9 cellular contexts compared by ENCODE assay signal in genomic region chr7:100120518-100121085, GRCh38. TPM values are rescaled to one million over a fixed set of nuclear protein-coding genes. Genes with fewer than 3 reads are reported as not detected.
DNase-seq lines count a peak whose midpoint lies in the region; ATAC-seq and TF ChIP-seq lines count a peak whose summit lies in the region.
"Had no signal": no experiment of that assay in that cellular context is flagged by ENCODE, and none has a peak within 500 bp of the region (broad histone marks: within the 10 kb centered on the region; RNA-seq: fewer than 3 reads in every experiment).

No MANE protein-coding gene starts in this region.

- H3K27me3 ChIP-seq in DOHH2 (ENCODE audit: control insufficient read depth, low read length), result no peaks in the 10 kb centered on the region
- no peaks in the 10 kb centered on the region for H3K27me3 ChIP-seq in esophagus (ENCODE audit: control insufficient read depth in 1 of 2, insufficient read depth in 2 of 2, low read length in 2 of 2)
- no peaks in the 10 kb centered on the region for H3K27me3 ChIP-seq in psoas muscle (ENCODE audit: insufficient read depth in 3 of 3, low read length in 2 of 3)

- H3K9me2 ChIP-seq in DOHH2 (replicated peaks; ENCODE audit: control insufficient read depth, low read length), result no peaks in the 10 kb centered on the region

- peaks cover 18% of the 10 kb centered on the region for H3F3A ChIP-seq in DOHH2 (ENCODE audit: control insufficient read depth, insufficient read depth)

- 45 to 53% methylated on average over 4 of the region's 4 CpGs for WGBS in esophagus, 2 donors
- 41 to 56% (median 44%) methylated on average over 4 of the region's 4 CpGs for WGBS in psoas muscle, 3 donors

- peak overlapping the region; percentile 82 for H3K4me3 ChIP-seq in DOHH2 (ENCODE audit: low read length)
- peak overlapping the region in 1 of 2 donors; percentile 89 for H3K4me3 ChIP-seq in esophagus (ENCODE audit: low read depth in 1 of 2, low read length in 2 of 2)
- H3K4me3 ChIP-seq in psoas muscle, result peak overlapping the region; percentile 84

- ATAC-seq in psoas muscle, result no peak
- ATAC-seq in GM21447 (IDR thresholded peaks at IDR 0.05; ENCODE audit: unreplicated experiment), result no peak

- H3K4me2 ChIP-seq in DOHH2 (ENCODE audit: low read length), result peak overlapping the region; percentile 67

- no peaks in the 10 kb centered on the region for H4K20me1 ChIP-seq in DOHH2 (ENCODE audit: control insufficient read depth, insufficient read depth, low read depth, low read length)

- H3K4me1 ChIP-seq in DOHH2 (ENCODE audit: control insufficient read depth, low read length), result peaks cover 37% of the 10 kb centered on the region
- H3K4me1 ChIP-seq in esophagus (ENCODE audit: control insufficient read depth in 2 of 2, insufficient read depth in 2 of 2, low read length in 1 of 2), result peaks cover 0 to 2% of the 10 kb centered on the region in 2 donors
- peaks cover 19% of the 10 kb centered on the region for H3K4me1 ChIP-seq in psoas muscle

- TF ChIP-seq CTCF in DOHH2 (IDR thresholded peaks at IDR 0.05; ENCODE audit: low read depth, low read length, poor library complexity, severe bottlenecking) (no peak), RWPE1 (conservative IDR thresholded peaks at IDR 0.05; ENCODE audit: low read depth) (no peak), psoas muscle (IDR thresholded peaks at IDR 0.05) (no peak)

- intact Hi-C loops in psoas muscle (cut with DNase I), result no loop called here

- H3K27ac ChIP-seq in DOHH2 (ENCODE audit: low read depth, low read length), result peak overlapping the region; percentile 62
- H3K27ac ChIP-seq in RWPE1, result peak overlapping the region; percentile 88
- H3K27ac ChIP-seq in esophagus (ENCODE audit: low read depth in 2 of 2, low read length in 1 of 2), result peak overlapping the region; percentile 88 to 91
- peak overlapping the region; percentile 91 for H3K27ac ChIP-seq in psoas muscle

- POLR2A ChIA-PET in RWPE1 (lab: Yijun Ruan, JAX; ENCODE audit: low non-redundant PET), result no interaction called here

- CTCF ChIA-PET in RWPE1 (lab: Yijun Ruan, JAX), result no interaction called here

- peaks cover 54% of the 10 kb centered on the region for H3K79me2 ChIP-seq in DOHH2 (ENCODE audit: control insufficient read depth, low read length)

- no peak for DNase-seq in RWPE1 (ENCODE audit: low spot score)
- DNase-seq in psoas muscle, result no peak
- no peak for DNase-seq in NCI-H524 (lab: John Stamatoyannopoulos, UW)
- no peak for DNase-seq in NOMO-1 treated with dmso at 0.1 percent for 144 hours (lab: John Stamatoyannopoulos, UW; ENCODE audit: unreplicated experiment)
- no peak for DNase-seq in activated effector memory CD4-positive, alpha-beta T cell treated with anti-CD3 and anti-CD28 coated beads, Interleukin-2, amount 50 U/mL, for 16 hours
- DNase-seq: foreskin melanocyte had no signal

- H3K36me3 ChIP-seq in DOHH2 (ENCODE audit: control insufficient read depth, low read length) (peaks cover 27% of the 10 kb centered on the region), esophagus (ENCODE audit: control insufficient read depth in 2 of 2, insufficient read depth in 2 of 2, low read length in 1 of 2) (no peaks in the 10 kb centered on the region), psoas muscle (ENCODE audit: insufficient read depth in 1 of 2, low read depth in 1 of 2) (peaks cover 0 to 5% of the 10 kb centered on the region in 2 donors)

- no peaks in the 10 kb centered on the region for H3K9me3 ChIP-seq in DOHH2 (ENCODE audit: control insufficient read depth, insufficient read depth, low read length)
- H3K9me3 ChIP-seq in esophagus (ENCODE audit: control insufficient read depth in 2 of 2, insufficient read depth in 1 of 2, low read depth in 1 of 2, low read length in 1 of 2), result no peaks in the 10 kb centered on the region
- H3K9me3 ChIP-seq in psoas muscle, result no peaks in the 10 kb centered on the region

RNA-seq across cellular contexts. Expression of gene CNPY4, which starts 1.2 kb away (rescaled TPM):
- polyA plus RNA-seq in esophagus (1 to 10 TPM; 5.5 to 5.8 TPM), psoas muscle (1 to 10 TPM; 2.9 to 7.0 (median 4.4) TPM)
- total RNA-seq in psoas muscle, result 1 to 10 TPM; 2.2 to 3.9 (median 2.5) TPM

RNA-seq across cellular contexts. Expression of gene TAF6, which starts 1.4 kb away (rescaled TPM):
- 10 to 100 TPM; 23.3 to 29.6 TPM for polyA plus RNA-seq in esophagus
- 10 to 100 TPM; 26.8 to 40.5 (median 31.7) TPM for total RNA-seq in psoas muscle
- polyA plus RNA-seq in psoas muscle, result 10 to 100 TPM; 31.4 to 58.4 (median 34.8) TPM

RNA-seq across cellular contexts. Expression of gene MBLAC1, which starts 6.2 kb away (rescaled TPM):
- polyA plus RNA-seq in esophagus (1 to 10 TPM; 2.7 to 3.7 TPM), psoas muscle (1 to 10 TPM; 1.8 to 3.8 (median 2.7) TPM)
- total RNA-seq in psoas muscle, result 1 to 10 TPM in 3 of 4 donors, under 1 TPM in 1; 0.91 to 2.6 (median 1.7) TPM

RNA-seq across cellular contexts. Expression of gene AP4M1, which starts 19.2 kb away (rescaled TPM):
- polyA plus RNA-seq in esophagus (10 to 100 TPM; 17.3 to 19.3 TPM), psoas muscle (10 to 100 TPM; 10.9 to 19.2 (median 14.5) TPM)
- 10 to 100 TPM in 2 of 4 donors, 1 to 10 TPM in 2; 8.8 to 12.9 (median 10.8) TPM for total RNA-seq in psoas muscle

RNA-seq across cellular contexts. Expression of gene MCM7, which starts 19.4 kb away (rescaled TPM):
- polyA plus RNA-seq in esophagus (10 to 100 TPM; 46.4 to 66.8 TPM), psoas muscle (10 to 100 TPM; 33.3 to 40.6 (median 33.8) TPM)
- total RNA-seq in psoas muscle, result 10 to 100 TPM; 24.6 to 34.0 (median 30.6) TPM
